21 cellular contexts compared by ENCODE assay signal in the genomic region with DNA sequence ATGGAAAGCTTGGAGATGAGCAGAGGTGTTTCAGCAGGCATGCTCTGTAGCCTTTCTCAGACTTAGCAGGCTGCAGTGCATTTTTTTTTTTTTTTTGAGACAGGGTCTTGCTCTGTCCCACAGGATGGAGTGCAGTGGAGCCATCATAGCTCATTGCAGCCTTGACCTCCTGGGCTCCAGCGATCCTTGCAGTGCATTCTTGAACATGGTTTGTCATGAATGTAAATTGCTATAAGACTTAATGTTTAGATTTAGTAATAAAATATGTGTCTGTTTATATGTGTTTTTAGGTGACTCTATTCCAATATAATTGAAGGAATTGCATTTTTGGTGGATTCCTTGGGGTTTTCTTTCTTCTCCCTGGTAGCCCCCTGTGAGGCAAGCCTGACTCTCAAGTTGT. TPM values are rescaled to one million over a fixed set of nuclear protein-coding genes. Genes with fewer than 3 reads are reported as not detected.
DNase-seq lines count a peak whose midpoint lies in the region; ATAC-seq and TF ChIP-seq lines count a peak whose summit lies in the region.
"Had no signal": no experiment of that assay in that cellular context is flagged by ENCODE, and none has a peak within 500 bp of the region (broad histone marks: within the 10 kb centered on the region; RNA-seq: fewer than 3 reads in every experiment).

No MANE protein-coding gene starts in this region.

- peak overlapping the region; percentile 75 for H3K27ac Mint-ChIP-seq in nephron progenitor cell
- H3K27ac Mint-ChIP-seq: B cell; CD4-positive, CD25-positive, alpha-beta regulatory T cell; CD8-positive, alpha-beta T cell; GM23338; H9 had no signal

- H3K9me3 ChIP-seq in SJSA1 (replicated peaks), result no peaks in the 10 kb centered on the region
- H3K9me3 ChIP-seq: BLaER1, Caco-2 had no signal

- no peak for TF ChIP-seq CTCF in nephron progenitor cell (IDR thresholded peaks at IDR 0.05)

- DNase-seq in EH (ENCODE audit: low read depth), result peak; percentile 35
- peak in 1 of 2 experiments; percentile 58 for DNase-seq in SJSA1 (ENCODE audit: low read depth in 1 of 2, low spot score in 2 of 2)
- peak; percentile 56 for DNase-seq in left kidney (ENCODE audit: low read depth, low spot score)
- no peak for DNase-seq in nephron progenitor cell
- DNase-seq in activated naive CD4-positive, alpha-beta T cell treated with Interleukin-2 at 50 U/mL for 16 hours, result no peak
- DNase-seq in sciatic nerve (ENCODE audit: low spot score), result no peak
- no peak for DNase-seq in stimulated activated naive CD8-positive, alpha-beta T cell treated with anti-CD3 and anti-CD28 coated beads, Interleukin-15, Interleukin-2, amounts not matched to agents 100 U/mL and 50 U/mL, for 24 hours
- DNase-seq: Caco-2; CD4-positive, CD25-positive, alpha-beta regulatory T cell; CD8-positive, alpha-beta T cell; DMS 273 treated with DMSO at 0.1 percent for 48 hours; DMS79; GF-D8; H9 had no signal

- H3K4me3 Mint-ChIP-seq in nephron progenitor cell, result peak overlapping the region; percentile 4
- H3K4me3 Mint-ChIP-seq: B cell; CD4-positive, CD25-positive, alpha-beta regulatory T cell; CD8-positive, alpha-beta T cell; GM23338; H9 had no signal

- no peaks in the 10 kb centered on the region for H3K27me3 ChIP-seq in SJSA1 (replicated peaks)
- H3K27me3 ChIP-seq: BLaER1 had no signal

- H3K4me3 ChIP-seq in SJSA1, result no peak overlapping the region
- H3K4me3 ChIP-seq: BLaER1, GM23338 had no signal

- peak overlapping the region; percentile 38 for H3K27ac ChIP-seq in SJSA1
- H3K27ac ChIP-seq: 22Rv1, BLaER1, C4-2B had no signal

- intact Hi-C loops in sciatic nerve (cut with DNase I), result no loop called here

- H3K9me3 Mint-ChIP-seq in nephron progenitor cell, result no peaks in the 10 kb centered on the region
- H3K9me3 Mint-ChIP-seq: CD4-positive, CD25-positive, alpha-beta regulatory T cell; CD8-positive, alpha-beta T cell; GM23338; H9 had no signal

- H3K27me3 Mint-ChIP-seq in nephron progenitor cell (ENCODE audit: low read depth, poor library complexity), result no peaks in the 10 kb centered on the region

- peaks cover 68% of the 10 kb centered on the region for H3K4me1 ChIP-seq in SJSA1 (replicated peaks)
- H3K4me1 ChIP-seq: BLaER1 had no signal

- ATAC-seq in sciatic nerve (no peak), GM18517 (IDR thresholded peaks at IDR 0.05; ENCODE audit: unreplicated experiment) (no peak)
- no peak for ATAC-seq in stimulated activated naive CD8-positive, alpha-beta T cell treated with anti-CD3 and anti-CD28 coated beads, Interleukin-15, Interleukin-2, amounts not matched to agents 100 U/mL and 50 U/mL, for 24 hours
- ATAC-seq: CD8-positive, alpha-beta T cell; GM23338; HCT116 had no signal

- no peaks in the 10 kb centered on the region for H3K36me3 ChIP-seq in SJSA1
- H3K36me3 ChIP-seq: BLaER1 had no signal

- peaks cover 75% of the 10 kb centered on the region for H3K4me1 Mint-ChIP-seq in nephron progenitor cell
- H3K4me1 Mint-ChIP-seq: B cell; CD4-positive, CD25-positive, alpha-beta regulatory T cell had no signal

- H3K36me3 Mint-ChIP-seq in nephron progenitor cell (ENCODE audit: low read depth), result no peaks in the 10 kb centered on the region
- H3K36me3 Mint-ChIP-seq: CD4-positive, CD25-positive, alpha-beta regulatory T cell; CD8-positive, alpha-beta T cell had no signal

RNA-seq across cellular contexts. Expression of a gene that starts 22.6 kb away (rescaled TPM):
- total RNA-seq in SJSA1 (2014; rRNA removed; shearing (Covaris generic)), result 35.7 and 43.3 TPM in 2 replicates
- not detected for total RNA-seq in sciatic nerve
- total RNA-seq: CD4-positive, CD25-positive, alpha-beta regulatory T cell; CD8-positive, alpha-beta T cell had no signal

Comparison
In these comparisons a context has a peak if more than half of its experiments do, and no peak if none do; other contexts are left out.
1. DNase-seq: peak in EH (single experiment) and left kidney (single experiment); none in nephron progenitor cell (single experiment), activated naive CD4-positive, alpha-beta T cell treated with Interleukin-2 at 50 U/mL for 16 hours (single experiment), sciatic nerve (single experiment) and stimulated activated naive CD8-positive, alpha-beta T cell treated with anti-CD3 and anti-CD28 coated beads, Interleukin-15, Interleukin-2, amounts not matched to agents 100 U/mL and 50 U/mL, for 24 hours (single experiment).
2. RNA of a gene that starts 22.6 kb away (total RNA-seq): 35.7 to 43.3 TPM in SJSA1; not detected in sciatic nerve (single experiment); every median in the first group is over 10 times any median in the second.